In genomic region chr7:157310676-157311185, GRCh38 we compare ENCODE assay signal across 1 cellular context.
TF ChIP-seq lines count a peak whose summit lies in the region.

No MANE protein-coding gene starts in this region.

TF ChIP-seq in WTC11, 78 proteins besides CTCF, POLR2A, EP300 and RAD21 (continued from another document):
- TF ChIP-seq ZBTB43 (CRISPR knock-in tag; IDR thresholded peaks at IDR 0.05) (0 out of 2 replicates have a peak, but pooled peaks have one; percentile 19), NFATC4 (CRISPR knock-in tag; IDR thresholded peaks at IDR 0.05) (peak; percentile 92), FOXK1 (CRISPR knock-in tag; IDR thresholded peaks at IDR 0.05) (peak; percentile 40; the same call in 1 of the 2 replicates), ZSCAN18 (CRISPR knock-in tag; IDR thresholded peaks at IDR 0.05) (peak; percentile 99), MXD4 (CRISPR knock-in tag; IDR thresholded peaks at IDR 0.05; ENCODE audit: borderline replicate concordance) (peak; percentile 98), ESRRA (CRISPR knock-in tag; IDR thresholded peaks at IDR 0.05; ENCODE audit: borderline replicate concordance) (0 out of 2 replicates have a peak, but pooled peaks have one; percentile 29), PRRX2 (CRISPR knock-in tag; IDR thresholded peaks at IDR 0.05) (peak; percentile 96), PREB (CRISPR knock-in tag; IDR thresholded peaks at IDR 0.05; ENCODE audit: borderline replicate concordance) (no peak), ZNF416 (CRISPR knock-in tag; IDR thresholded peaks at IDR 0.05) (peak; percentile 91; the same call in 1 of the 2 replicates), AR (CRISPR knock-in tag; IDR thresholded peaks at IDR 0.05) (peak; percentile 94), ERG (CRISPR knock-in tag; IDR thresholded peaks at IDR 0.05) (peak; percentile 97), ZNF671 (CRISPR knock-in tag; IDR thresholded peaks at IDR 0.05) (0 out of 2 replicates have a peak, but pooled peaks have one; percentile 76)
